20 cellular contexts compared by ENCODE assay signal in genomic region chr13:20462533-20462915, GRCh38.
DNase-seq lines count a peak whose midpoint lies in the region; ATAC-seq and TF ChIP-seq lines count a peak whose summit lies in the region.
"Had no signal": no experiment of that assay in that cellular context is flagged by ENCODE, and none has a peak within 500 bp of the region (broad histone marks: within the 10 kb centered on the region; RNA-seq: fewer than 3 reads in every experiment).

No MANE protein-coding gene starts in this region.

- H3K4me1 ChIP-seq in heart right ventricle (peaks cover 2 to 52% (median 33%) of the 10 kb centered on the region in 9 donors), uterus (no peaks in the 10 kb centered on the region), Karpas-422 (ENCODE audit: low read length) (no peaks in the 10 kb centered on the region), smooth muscle cell (ENCODE audit: low read depth) (peaks cover 4% of the 10 kb centered on the region)
- H3K4me1 ChIP-seq: Caco-2 had no signal

- H3K4me2 ChIP-seq in Karpas-422 (ENCODE audit: low read depth, low read length, poor library complexity, severe bottlenecking) (no peak overlapping the region), smooth muscle cell (no peak overlapping the region)

- 36 to 57% methylated on average over 6 of the region's 6 CpGs for WGBS in heart right ventricle, 2 donors
- 58% methylated on average over 6 of the region's 6 CpGs for WGBS in smooth muscle cell (ENCODE audit: low lambda C conversion rate)

- H3K4me3 Mint-ChIP-seq in T-helper 17 cell: no peak overlapping the region
- H3K4me3 Mint-ChIP-seq: CD4-positive, CD25-positive, alpha-beta regulatory T cell had no signal

- no peaks in the 10 kb centered on the region for H3K36me3 Mint-ChIP-seq in T-helper 17 cell (ENCODE audit: low read depth)

- DNase-seq in T-helper 17 cell (no peak), heart right ventricle (no peak), iPS-NIHi11 (ENCODE audit: low spot score) (peak; percentile 35), uterus (no peak), SKM-1 treated with dmso at 0.1 percent for 144 hours (lab: John Stamatoyannopoulos, UW; ENCODE audit: unreplicated experiment) (no peak), Karpas-422 (no peak), smooth muscle cell (lab: John Stamatoyannopoulos, UW; ENCODE audit: unreplicated experiment) (no peak)
- DNase-seq: Caco-2; CD4-positive, CD25-positive, alpha-beta regulatory T cell; DMS 273 treated with DMSO at 0.1 percent for 48 hours; DMS79 treated with DMSO at 0.1 percent for 48 hours; Kasumi-1; NCI-H1417 treated with DMSO at 0.1 percent for 48 hours; NCI-H187; NCI-H2107; NCI-H446 treated with DMSO at 0.1 percent for 48 hours; NCI-H526 treated with DMSO at 0.1 percent for 48 hours; OCI-M1; SHP77 treated with DMSO at 0.1 percent for 48 hours had no signal

- no peaks in the 10 kb centered on the region for H3K9me3 ChIP-seq in T-helper 17 cell (ENCODE audit: control insufficient read depth, low read length, poor library complexity, severe bottlenecking)
- no peaks in the 10 kb centered on the region for H3K9me3 ChIP-seq in heart right ventricle
- no peaks in the 10 kb centered on the region for H3K9me3 ChIP-seq in uterus
- H3K9me3 ChIP-seq in Karpas-422 (ENCODE audit: low read length): no peaks in the 10 kb centered on the region
- H3K9me3 ChIP-seq in smooth muscle cell (replicated peaks; ENCODE audit: low read depth): no peaks in the 10 kb centered on the region
- H3K9me3 ChIP-seq: Caco-2, MG63 had no signal

- H3K27ac ChIP-seq in heart right ventricle (peak overlapping the region; percentile 0 to 83 (median 78)), uterus (peak overlapping the region; percentile 26 to 58), Karpas-422 (ENCODE audit: low read length) (no peak overlapping the region), smooth muscle cell (ENCODE audit: low read depth) (no peak overlapping the region)

- no peaks in the 10 kb centered on the region for H3F3A ChIP-seq in smooth muscle cell (ENCODE audit: low read depth)

- H3K4me3 ChIP-seq in heart right ventricle (no peak overlapping the region), uterus (no peak overlapping the region), Karpas-422 (ENCODE audit: low read length) (no peak overlapping the region), smooth muscle cell (no peak overlapping the region)
- H3K4me3 ChIP-seq: MG63 had no signal

- no peak for TF ChIP-seq POLR2A in uterus (IDR thresholded peaks at IDR 0.05)

- H3K27me3 Mint-ChIP-seq in T-helper 17 cell: no peaks in the 10 kb centered on the region
- H3K27me3 Mint-ChIP-seq: CD4-positive, CD25-positive, alpha-beta regulatory T cell had no signal

- TF ChIP-seq CTCF in heart right ventricle (IDR thresholded peaks at IDR 0.05) (no peak), uterus (IDR thresholded peaks at IDR 0.05) (no peak), smooth muscle cell (IDR thresholded peaks at IDR 0.05; ENCODE audit: borderline replicate concordance, insufficient read depth, poor library complexity, severe bottlenecking) (no peak)

- H4K20me1 ChIP-seq in Karpas-422 (ENCODE audit: insufficient read depth, low read depth, low read length): no peaks in the 10 kb centered on the region
- no peaks in the 10 kb centered on the region for H4K20me1 ChIP-seq in smooth muscle cell (ENCODE audit: low read depth)

- H3K27me3 ChIP-seq in heart right ventricle (no peaks in the 10 kb centered on the region), uterus (no peaks in the 10 kb centered on the region), Karpas-422 (ENCODE audit: low read length) (no peaks in the 10 kb centered on the region), smooth muscle cell (ENCODE audit: low read depth) (no peaks in the 10 kb centered on the region)
- H3K27me3 ChIP-seq: MG63 had no signal

- no peaks in the 10 kb centered on the region for H3K9me2 ChIP-seq in Karpas-422 (replicated peaks; ENCODE audit: insufficient read depth, low read length)

- intact Hi-C loops in heart right ventricle (cut with DNase I) (no loop called here), uterus (cut with DNase I; ENCODE audit: low total_unique reads) (no loop called here)

- H3K36me3 ChIP-seq in heart right ventricle (no peaks in the 10 kb centered on the region), uterus (no peaks in the 10 kb centered on the region), Karpas-422 (ENCODE audit: insufficient read depth, low read length) (no peaks in the 10 kb centered on the region), smooth muscle cell (ENCODE audit: low read depth) (no peaks in the 10 kb centered on the region)
- H3K36me3 ChIP-seq: MG63 had no signal

- no peak overlapping the region for H2AFZ ChIP-seq in Karpas-422 (ENCODE audit: low read length)
- no peak overlapping the region for H2AFZ ChIP-seq in smooth muscle cell (ENCODE audit: low read depth)

- H3K79me2 ChIP-seq in Karpas-422 (ENCODE audit: low read length) (no peaks in the 10 kb centered on the region), smooth muscle cell (ENCODE audit: low read depth) (no peaks in the 10 kb centered on the region)

- H3K4me1 Mint-ChIP-seq in T-helper 17 cell: peaks cover 22% of the 10 kb centered on the region

- ATAC-seq in T-helper 17 cell (no peak), heart right ventricle (peak in 4 of 8 donors; percentile 7 to 19 (median 11))

- H3K27ac Mint-ChIP-seq in T-helper 17 cell: peak overlapping the region; percentile 19

- no peak overlapping the region for H3K9ac ChIP-seq in Karpas-422 (ENCODE audit: low read length)
- no peak overlapping the region for H3K9ac ChIP-seq in smooth muscle cell (ENCODE audit: low read depth)

Comparison
In these comparisons a context has a peak if more than half of its experiments do, and no peak if none do; other contexts are left out.
1. H3K27ac ChIP-seq: peak in heart right ventricle (10 of 10) and uterus (2 of 2); none in Karpas-422 (single experiment) and smooth muscle cell (single experiment).